In the genomic region with DNA sequence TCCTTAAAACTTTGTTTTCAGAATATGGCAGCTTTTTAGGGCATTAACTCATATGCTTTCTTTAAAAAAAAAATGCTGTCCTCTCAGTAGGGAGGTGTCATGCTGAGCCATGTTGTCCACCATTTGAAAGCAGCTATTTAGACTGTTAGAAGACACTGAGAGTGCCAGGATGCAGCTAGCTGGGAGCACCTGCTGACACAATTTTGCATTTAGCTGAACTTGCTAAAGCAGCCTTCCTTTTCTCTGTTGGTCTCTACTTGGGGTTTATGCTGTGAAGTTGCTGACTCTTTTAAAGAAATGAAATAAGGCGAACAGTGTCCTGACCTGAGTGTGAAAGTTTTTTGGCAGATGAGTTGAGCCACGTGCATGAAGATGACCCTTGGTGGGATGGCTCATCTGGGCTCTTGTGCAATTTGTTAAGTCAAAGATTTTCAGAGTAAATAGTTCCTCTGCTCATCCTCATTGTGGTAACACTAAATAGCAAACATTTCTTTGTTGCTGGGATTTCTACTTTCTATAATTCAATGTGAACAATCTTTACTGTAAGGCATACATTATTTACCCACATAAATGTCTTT, we compare ENCODE assay signal across 1 cellular context.
TF ChIP-seq lines count a peak whose summit lies in the region.

No MANE protein-coding gene starts in this region.

TF ChIP-seq in H1, 55 proteins besides CTCF, POLR2A, EP300 and RAD21 (continued from another document):
- TF ChIP-seq, protein P1, sequence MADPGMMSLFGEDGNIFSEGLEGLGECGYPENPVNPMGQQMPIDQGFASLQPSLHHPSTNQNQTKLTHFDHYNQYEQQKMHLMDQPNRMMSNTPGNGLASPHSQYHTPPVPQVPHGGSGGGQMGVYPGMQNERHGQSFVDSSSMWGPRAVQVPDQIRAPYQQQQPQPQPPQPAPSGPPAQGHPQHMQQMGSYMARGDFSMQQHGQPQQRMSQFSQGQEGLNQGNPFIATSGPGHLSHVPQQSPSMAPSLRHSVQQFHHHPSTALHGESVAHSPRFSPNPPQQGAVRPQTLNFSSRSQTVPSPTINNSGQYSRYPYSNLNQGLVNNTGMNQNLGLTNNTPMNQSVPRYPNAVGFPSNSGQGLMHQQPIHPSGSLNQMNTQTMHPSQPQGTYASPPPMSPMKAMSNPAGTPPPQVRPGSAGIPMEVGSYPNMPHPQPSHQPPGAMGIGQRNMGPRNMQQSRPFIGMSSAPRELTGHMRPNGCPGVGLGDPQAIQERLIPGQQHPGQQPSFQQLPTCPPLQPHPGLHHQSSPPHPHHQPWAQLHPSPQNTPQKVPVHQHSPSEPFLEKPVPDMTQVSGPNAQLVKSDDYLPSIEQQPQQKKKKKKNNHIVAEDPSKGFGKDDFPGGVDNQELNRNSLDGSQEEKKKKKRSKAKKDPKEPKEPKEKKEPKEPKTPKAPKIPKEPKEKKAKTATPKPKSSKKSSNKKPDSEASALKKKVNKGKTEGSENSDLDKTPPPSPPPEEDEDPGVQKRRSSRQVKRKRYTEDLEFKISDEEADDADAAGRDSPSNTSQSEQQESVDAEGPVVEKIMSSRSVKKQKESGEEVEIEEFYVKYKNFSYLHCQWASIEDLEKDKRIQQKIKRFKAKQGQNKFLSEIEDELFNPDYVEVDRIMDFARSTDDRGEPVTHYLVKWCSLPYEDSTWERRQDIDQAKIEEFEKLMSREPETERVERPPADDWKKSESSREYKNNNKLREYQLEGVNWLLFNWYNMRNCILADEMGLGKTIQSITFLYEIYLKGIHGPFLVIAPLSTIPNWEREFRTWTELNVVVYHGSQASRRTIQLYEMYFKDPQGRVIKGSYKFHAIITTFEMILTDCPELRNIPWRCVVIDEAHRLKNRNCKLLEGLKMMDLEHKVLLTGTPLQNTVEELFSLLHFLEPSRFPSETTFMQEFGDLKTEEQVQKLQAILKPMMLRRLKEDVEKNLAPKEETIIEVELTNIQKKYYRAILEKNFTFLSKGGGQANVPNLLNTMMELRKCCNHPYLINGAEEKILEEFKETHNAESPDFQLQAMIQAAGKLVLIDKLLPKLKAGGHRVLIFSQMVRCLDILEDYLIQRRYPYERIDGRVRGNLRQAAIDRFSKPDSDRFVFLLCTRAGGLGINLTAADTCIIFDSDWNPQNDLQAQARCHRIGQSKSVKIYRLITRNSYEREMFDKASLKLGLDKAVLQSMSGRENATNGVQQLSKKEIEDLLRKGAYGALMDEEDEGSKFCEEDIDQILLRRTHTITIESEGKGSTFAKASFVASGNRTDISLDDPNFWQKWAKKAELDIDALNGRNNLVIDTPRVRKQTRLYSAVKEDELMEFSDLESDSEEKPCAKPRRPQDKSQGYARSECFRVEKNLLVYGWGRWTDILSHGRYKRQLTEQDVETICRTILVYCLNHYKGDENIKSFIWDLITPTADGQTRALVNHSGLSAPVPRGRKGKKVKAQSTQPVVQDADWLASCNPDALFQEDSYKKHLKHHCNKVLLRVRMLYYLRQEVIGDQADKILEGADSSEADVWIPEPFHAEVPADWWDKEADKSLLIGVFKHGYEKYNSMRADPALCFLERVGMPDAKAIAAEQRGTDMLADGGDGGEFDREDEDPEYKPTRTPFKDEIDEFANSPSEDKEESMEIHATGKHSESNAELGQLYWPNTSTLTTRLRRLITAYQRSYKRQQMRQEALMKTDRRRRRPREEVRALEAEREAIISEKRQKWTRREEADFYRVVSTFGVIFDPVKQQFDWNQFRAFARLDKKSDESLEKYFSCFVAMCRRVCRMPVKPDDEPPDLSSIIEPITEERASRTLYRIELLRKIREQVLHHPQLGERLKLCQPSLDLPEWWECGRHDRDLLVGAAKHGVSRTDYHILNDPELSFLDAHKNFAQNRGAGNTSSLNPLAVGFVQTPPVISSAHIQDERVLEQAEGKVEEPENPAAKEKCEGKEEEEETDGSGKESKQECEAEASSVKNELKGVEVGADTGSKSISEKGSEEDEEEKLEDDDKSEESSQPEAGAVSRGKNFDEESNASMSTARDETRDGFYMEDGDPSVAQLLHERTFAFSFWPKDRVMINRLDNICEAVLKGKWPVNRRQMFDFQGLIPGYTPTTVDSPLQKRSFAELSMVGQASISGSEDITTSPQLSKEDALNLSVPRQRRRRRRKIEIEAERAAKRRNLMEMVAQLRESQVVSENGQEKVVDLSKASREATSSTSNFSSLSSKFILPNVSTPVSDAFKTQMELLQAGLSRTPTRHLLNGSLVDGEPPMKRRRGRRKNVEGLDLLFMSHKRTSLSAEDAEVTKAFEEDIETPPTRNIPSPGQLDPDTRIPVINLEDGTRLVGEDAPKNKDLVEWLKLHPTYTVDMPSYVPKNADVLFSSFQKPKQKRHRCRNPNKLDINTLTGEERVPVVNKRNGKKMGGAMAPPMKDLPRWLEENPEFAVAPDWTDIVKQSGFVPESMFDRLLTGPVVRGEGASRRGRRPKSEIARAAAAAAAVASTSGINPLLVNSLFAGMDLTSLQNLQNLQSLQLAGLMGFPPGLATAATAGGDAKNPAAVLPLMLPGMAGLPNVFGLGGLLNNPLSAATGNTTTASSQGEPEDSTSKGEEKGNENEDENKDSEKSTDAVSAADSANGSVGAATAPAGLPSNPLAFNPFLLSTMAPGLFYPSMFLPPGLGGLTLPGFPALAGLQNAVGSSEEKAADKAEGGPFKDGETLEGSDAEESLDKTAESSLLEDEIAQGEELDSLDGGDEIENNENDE (IDR thresholded peaks at IDR 0.05; ENCODE audit: insufficient replicate concordance, low read length): peak; percentile 43
- TF ChIP-seq TCF12 (IDR thresholded peaks at IDR 0.05; ENCODE audit: low read depth, low read length): 0 out of 2 replicates have a peak, but pooled peaks have one; percentile 7
TF ChIP-seq in H1: peak in this region for 4.
